ENCODE assay signal across 13 cellular contexts in genomic region chr12:100795193-100796179, GRCh38. TPM values are rescaled to one million over a fixed set of nuclear protein-coding genes. Genes with fewer than 3 reads are reported as not detected.
DNase-seq lines count a peak whose midpoint lies in the region; TF ChIP-seq lines count a peak whose summit lies in the region.
"Had no signal": no experiment of that assay in that cellular context is flagged by ENCODE, and none has a peak within 500 bp of the region (broad histone marks: within the 10 kb centered on the region; RNA-seq: fewer than 3 reads in every experiment).

No MANE protein-coding gene starts in this region.

- peaks cover 19% of the 10 kb centered on the region for H3K4me1 Mint-ChIP-seq in type B pancreatic cell (ENCODE audit: unreplicated experiment)
- H3K4me1 Mint-ChIP-seq: central memory CD8-positive, alpha-beta T cell had no signal

- DNase-seq in DMS53 (lab: John Stamatoyannopoulos, UW) (peak; percentile 42), DMS53 treated with DMSO at 0.1 percent for 48 hours (lab: John Stamatoyannopoulos, UW; ENCODE audit: unreplicated experiment) (no peak), cerebellar cortex (ENCODE audit: low spot score) (peak; percentile 12), myocyte (ENCODE audit: low read depth) (peak; percentile 18), type B pancreatic cell (ENCODE audit: extremely low spot score, unreplicated experiment) (no peak), OCI-M2 (lab: John Stamatoyannopoulos, UW; ENCODE audit: unreplicated experiment) (no peak), CD1c-positive myeloid dendritic cell (ENCODE audit: extremely low spot score) (no peak)
- DNase-seq in activated effector memory CD4-positive, alpha-beta T cell treated with Interleukin-2 at 50 U/mL for 16 hours: no peak
- DNase-seq: activated T-cell treated with anti-CD3 and anti-CD28 coated beads, Interleukin-2, amount 50 U/mL, for 72 hours; Kasumi-1; stimulated activated naive CD8-positive, alpha-beta T cell treated with anti-CD3 and anti-CD28 coated beads, Interleukin-15, Interleukin-2, amounts not matched to agents 100 U/mL and 50 U/mL, for 24 hours had no signal

- peaks cover 54% of the 10 kb centered on the region for H3K27me3 Mint-ChIP-seq in type B pancreatic cell

- H3K4me3 Mint-ChIP-seq in type B pancreatic cell: peak overlapping the region; percentile 55
- H3K4me3 Mint-ChIP-seq: activated T-cell treated with anti-CD3 and anti-CD28 coated beads, Interleukin-2, amount 50 U/mL, for 72 hours; central memory CD8-positive, alpha-beta T cell had no signal

- no peaks in the 10 kb centered on the region for H3K9me3 Mint-ChIP-seq in type B pancreatic cell
- H3K9me3 Mint-ChIP-seq: activated T-cell treated with anti-CD3 and anti-CD28 coated beads, Interleukin-2, amount 50 U/mL, for 72 hours; central memory CD8-positive, alpha-beta T cell had no signal

- H3K36me3 Mint-ChIP-seq in type B pancreatic cell: no peaks in the 10 kb centered on the region

- TF ChIP-seq CTCF in type B pancreatic cell (conservative IDR thresholded peaks at IDR 0.05): no peak

- H3K27ac Mint-ChIP-seq in type B pancreatic cell: no peak overlapping the region
- H3K27ac Mint-ChIP-seq: activated T-cell treated with anti-CD3 and anti-CD28 coated beads, Interleukin-2, amount 50 U/mL, for 72 hours had no signal

RNA-seq across cellular contexts. Expression of gene ANO4, which starts 0.9 kb away (rescaled TPM):
- total RNA-seq in myocyte: 0.99 and 1.3 TPM in 2 replicates
- 0.86 TPM for polyA plus RNA-seq in myocyte (2012)
- 4.8 and 7.3 TPM in 2 replicates for total RNA-seq in type B pancreatic cell (ENCODE audit: low replicate concordance)
- total RNA-seq: activated T-cell treated with anti-CD3 and anti-CD28 coated beads, Interleukin-2, amount 50 U/mL, for 72 hours; GM12878 had no signal
- polyA plus RNA-seq: GM12878 had no signal

Comparison
In these comparisons a context has a peak if more than half of its experiments do, and no peak if none do; other contexts are left out.
1. DNase-seq: peak in DMS53 (single experiment), cerebellar cortex (single experiment) and myocyte (single experiment); none in DMS53 treated with DMSO at 0.1 percent for 48 hours (single experiment), type B pancreatic cell (single experiment), activated effector memory CD4-positive, alpha-beta T cell treated with Interleukin-2 at 50 U/mL for 16 hours (single experiment), OCI-M2 (single experiment) and CD1c-positive myeloid dendritic cell (single experiment).